In genomic region chr10:73743905-73744689, GRCh38 we compare ENCODE assay signal across 8 cellular contexts. TPM values are rescaled to one million over a fixed set of nuclear protein-coding genes. Genes with fewer than 3 reads are reported as not detected.
DNase-seq lines count a peak whose midpoint lies in the region; ATAC-seq and TF ChIP-seq lines count a peak whose summit lies in the region.

SEC24C (plus strand) TSS chr10:73744372; CDS start chr10:73746833, 2,461 bp downstream.

- no peak for TF ChIP-seq CTCF in HFF-Myc (IDR thresholded peaks at IDR 0.05; ENCODE audit: low read depth, low read length, missing control alignments)
- TF ChIP-seq CTCF in NB4 (IDR thresholded peaks at IDR 0.05; ENCODE audit: low read depth, low read length), result no peak
- peak in 3 of 4 experiments; percentile 7 to 16 (median 14) for TF ChIP-seq CTCF in gastroesophageal sphincter (IDR thresholded peaks at IDR 0.05)
- peak; percentile 32 for TF ChIP-seq CTCF in neutrophil (IDR thresholded peaks at IDR 0.05)

- no peaks in the 10 kb centered on the region for H3K9me3 ChIP-seq in SK-N-MC (ENCODE audit: low read depth, low read length)
- H3K9me3 ChIP-seq in gastroesophageal sphincter, result no peaks in the 10 kb centered on the region
- H3K9me3 ChIP-seq in neutrophil, result no peaks in the 10 kb centered on the region

- H3K4me3 ChIP-seq in HFF-Myc (replicated peaks; ENCODE audit: low read depth, low read length), result peak within 1 kb of the TSS; percentile 79
- peak within 1 kb of the TSS; percentile 89 for H3K4me3 ChIP-seq in NB4 (ENCODE audit: low read depth, low read length)
- H3K4me3 ChIP-seq in SK-N-MC, result peak within 1 kb of the TSS; percentile 90
- peak within 1 kb of the TSS; percentile 57 to 91 for H3K4me3 ChIP-seq in gastroesophageal sphincter
- peak within 1 kb of the TSS; percentile 78 to 94 for H3K4me3 ChIP-seq in neutrophil (ENCODE audit: low read depth in 1 of 2, low read length in 1 of 2)

- peak; percentile 90 for DNase-seq in GF-D8 (lab: John Stamatoyannopoulos, UW)
- DNase-seq in HFF-Myc (ENCODE audit: extremely low read depth, low read depth), result peak; percentile 79
- peak; percentile 97 for DNase-seq in NB4 (ENCODE audit: low read depth)
- DNase-seq in SK-N-MC (ENCODE audit: low read depth, low spot score), result peak; percentile 52
- DNase-seq in activated naive CD4-positive, alpha-beta T cell treated with anti-CD3 and anti-CD28 coated beads, Interleukin-2, amount 10 ng/mL, durations not matched to agents 7 days and 5 days, result peak; percentile 97
- DNase-seq in substantia nigra (lab: John Stamatoyannopoulos, UW), result peak; percentile 59 to 97 (median 92)

- WGBS in gastroesophageal sphincter (ENCODE audit: low coverage in 1 of 2), 2 donors, result 0 to 1% methylated on average over 11 to 13 of the region's 37 CpGs

- H3K27ac ChIP-seq in SK-N-MC (peak within 1 kb of the TSS; percentile 92), gastroesophageal sphincter (peak within 1 kb of the TSS; percentile 60 to 93 (median 90)), neutrophil (peak within 1 kb of the TSS; percentile 87), substantia nigra (ENCODE audit: low read depth, low read length, poor library complexity, severe bottlenecking) (peak within 1 kb of the TSS; percentile 98)

- peak within 1 kb of the TSS; percentile 94 for H3K9ac ChIP-seq in SK-N-MC (ENCODE audit: insufficient read length)

- no peak for TF ChIP-seq EP300 in gastroesophageal sphincter (IDR thresholded peaks at IDR 0.05)

- no peaks in the 10 kb centered on the region for H3K27me3 ChIP-seq in gastroesophageal sphincter
- no peaks in the 10 kb centered on the region for H3K27me3 ChIP-seq in neutrophil

- peaks cover 17% of the 10 kb centered on the region for H3K36me3 Mint-ChIP-seq in activated naive CD4-positive, alpha-beta T cell treated with anti-CD3 and anti-CD28 coated beads, Interleukin-2, amount 10 ng/mL, durations not matched to agents 7 days and 5 days

- TF ChIP-seq POLR2A in NB4 (IDR thresholded peaks at IDR 0.05; ENCODE audit: extremely low read depth, insufficient read length), result peak; percentile 69
- peak in 1 of 2 donors; percentile 28 for TF ChIP-seq POLR2A in gastroesophageal sphincter (IDR thresholded peaks at IDR 0.05)

- peaks cover 0 to 60% (median 9%) of the 10 kb centered on the region in 3 donors for H3K4me1 ChIP-seq in gastroesophageal sphincter
- H3K4me1 ChIP-seq in neutrophil (ENCODE audit: control insufficient read depth in 1 of 2, insufficient read depth in 1 of 2, low read depth in 1 of 2, low read length in 1 of 2), result peaks cover 16% of the 10 kb centered on the region in 2 experiments

- H3K4me1 Mint-ChIP-seq in activated naive CD4-positive, alpha-beta T cell treated with anti-CD3 and anti-CD28 coated beads, Interleukin-2, amount 10 ng/mL, durations not matched to agents 7 days and 5 days, result peaks cover 38% of the 10 kb centered on the region

- no peaks in the 10 kb centered on the region for H3K9me3 Mint-ChIP-seq in activated naive CD4-positive, alpha-beta T cell treated with anti-CD3 and anti-CD28 coated beads, Interleukin-2, amount 10 ng/mL, durations not matched to agents 7 days and 5 days

- peak within 1 kb of the TSS; percentile 95 for H3K4me3 Mint-ChIP-seq in activated naive CD4-positive, alpha-beta T cell treated with anti-CD3 and anti-CD28 coated beads, Interleukin-2, amount 10 ng/mL, durations not matched to agents 7 days and 5 days

- H3K27ac Mint-ChIP-seq in activated naive CD4-positive, alpha-beta T cell treated with anti-CD3 and anti-CD28 coated beads, Interleukin-2, amount 10 ng/mL, durations not matched to agents 7 days and 5 days, result peak within 1 kb of the TSS; percentile 99

- CTCF ChIA-PET in activated naive CD4-positive, alpha-beta T cell treated with anti-CD3 and anti-CD28 coated beads, Interleukin-2, amount 10 ng/mL, durations not matched to agents 7 days and 5 days (lab: Charles Lee), result interaction anchor here (0.9 to 1.7 kb wide), 2 partner anchors 14 to 25 kb away, joined by 3 to 6 read pairs; no protein-coding TSS in a partner anchor

- peak; percentile 97 for ATAC-seq in gastroesophageal sphincter

- H3K36me3 ChIP-seq in SK-N-MC (ENCODE audit: insufficient read depth, low read length) (no peaks in the 10 kb centered on the region; the same call in 1 of the 2 replicates), gastroesophageal sphincter (peaks cover 0 to 44% of the 10 kb centered on the region in 2 donors), neutrophil (peaks cover 27% of the 10 kb centered on the region)

- H3K27me3 Mint-ChIP-seq in activated naive CD4-positive, alpha-beta T cell treated with anti-CD3 and anti-CD28 coated beads, Interleukin-2, amount 10 ng/mL, durations not matched to agents 7 days and 5 days, result no peaks in the 10 kb centered on the region

RNA-seq across cellular contexts. Expression of gene SEC24C, which starts in this region (rescaled TPM):
- total RNA-seq in gastroesophageal sphincter, result 10 to 100 TPM; 47.5 to 65.1 (median 49.6) TPM

Comparison
In these comparisons a context has a peak if more than half of its experiments do, and no peak if none do; other contexts are left out.
1. Peak in every context shown above with its lines: DNase-seq, ATAC-seq, H3K4me3 ChIP-seq and H3K27ac ChIP-seq.
2. CTCF ChIP-seq: peak in gastroesophageal sphincter (3 of 4) and neutrophil (single experiment); none in HFF-Myc (single experiment) and NB4 (single experiment).